In the genomic region with DNA sequence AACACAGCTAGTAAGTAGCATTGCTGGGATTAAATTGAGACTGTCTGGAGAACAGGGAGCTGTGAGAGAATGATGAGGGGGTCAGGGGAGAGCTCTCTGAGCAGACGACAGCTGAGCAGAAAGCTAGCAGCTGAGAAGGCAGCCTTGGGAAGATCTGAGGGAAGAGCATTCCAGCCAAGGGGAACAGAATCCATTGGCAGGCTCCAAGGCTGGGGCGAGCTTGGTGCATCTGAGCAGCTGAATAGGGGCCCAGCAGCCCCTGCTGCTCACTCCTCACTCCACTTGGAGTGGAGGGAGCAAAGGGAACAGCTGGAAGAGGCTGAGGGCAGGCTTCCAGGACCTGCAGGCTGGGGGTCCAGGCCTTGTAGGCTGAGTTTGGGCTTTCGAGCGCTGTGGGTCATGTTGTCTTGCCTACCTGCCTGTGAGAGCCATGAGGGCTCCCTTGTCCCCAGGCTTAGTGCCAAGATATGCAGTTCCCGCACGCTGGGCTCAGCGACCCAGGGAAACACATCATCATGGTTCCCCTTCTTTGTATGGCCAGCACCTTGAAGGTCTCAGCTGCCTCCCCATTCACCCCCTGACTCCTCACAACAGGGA, we compare ENCODE assay signal across 18 cellular contexts. TPM values are rescaled to one million over a fixed set of nuclear protein-coding genes. Genes with fewer than 3 reads are reported as not detected.
DNase-seq lines count a peak whose midpoint lies in the region; ATAC-seq and TF ChIP-seq lines count a peak whose summit lies in the region.
"Had no signal": no experiment of that assay in that cellular context is flagged by ENCODE, and none has a peak within 500 bp of the region (broad histone marks: within the 10 kb centered on the region; RNA-seq: fewer than 3 reads in every experiment).

No MANE protein-coding gene starts in this region.

- no peak overlapping the region for H3K4me3 ChIP-seq in esophagus muscularis mucosa
- H3K4me3 ChIP-seq in mesenchymal stem cell (ENCODE audit: insufficient read depth in 1 of 2, low read depth in 1 of 2, low read length in 2 of 2), result no peak overlapping the region
- no peak overlapping the region for H3K4me3 ChIP-seq in stomach smooth muscle (ENCODE audit: low read length in 2 of 2)
- H3K4me3 ChIP-seq: body of pancreas, pancreas, skin epidermis, suprapubic skin had no signal

- H3K27ac ChIP-seq in esophagus muscularis mucosa (replicated peaks in 1 of 4) (peak overlapping the region; percentile 67 to 84 (median 72)), mesenchymal stem cell (ENCODE audit: low read length, poor library complexity, severe bottlenecking) (no peak overlapping the region), stomach smooth muscle (ENCODE audit: low read length) (peak overlapping the region; percentile 1)
- H3K27ac ChIP-seq: body of pancreas, pancreas, skin epidermis, suprapubic skin had no signal

- no peak for TF ChIP-seq CTCF in esophagus muscularis mucosa (IDR thresholded peaks at IDR 0.05)

- H3K23ac ChIP-seq in mesenchymal stem cell (ENCODE audit: low read length in 2 of 2), result no peak overlapping the region

- H2BK120ac ChIP-seq in mesenchymal stem cell (ENCODE audit: low read depth, low read length), result no peak overlapping the region

- no peak overlapping the region for H3K4ac ChIP-seq in mesenchymal stem cell (ENCODE audit: low read depth in 1 of 2, low read length in 2 of 2)

- H3K36me3 ChIP-seq in esophagus muscularis mucosa (no peaks in the 10 kb centered on the region), mesenchymal stem cell (ENCODE audit: control insufficient read depth in 1 of 2, insufficient read depth in 2 of 2, low read depth in 1 of 2, low read length in 2 of 2) (no peaks in the 10 kb centered on the region), stomach smooth muscle (ENCODE audit: control insufficient read depth in 2 of 2, insufficient read depth in 2 of 2, low read length in 2 of 2) (no peaks in the 10 kb centered on the region)
- H3K36me3 ChIP-seq: BE2C, pancreas, suprapubic skin had no signal

- H4K8ac ChIP-seq in mesenchymal stem cell (ENCODE audit: low read length), result no peak overlapping the region

- 51% methylated on average over 6 of the region's 7 CpGs for WGBS in esophagus muscularis mucosa
- 86% methylated on average over 7 of the region's 7 CpGs for WGBS in mesenchymal stem cell

- TF ChIP-seq EP300 in esophagus muscularis mucosa (IDR thresholded peaks at IDR 0.05), result no peak

- no peak overlapping the region for H2AK5ac ChIP-seq in mesenchymal stem cell (ENCODE audit: low read length, severe bottlenecking)

- no peak overlapping the region for H3K14ac ChIP-seq in mesenchymal stem cell (ENCODE audit: low read length in 2 of 2)

- intact Hi-C loops in esophagus muscularis mucosa (cut with DNase I), result no loop called here

- H3K4me2 ChIP-seq in mesenchymal stem cell (ENCODE audit: low read length, poor library complexity, severe bottlenecking), result no peak overlapping the region

- ATAC-seq in HG03432 (IDR thresholded peaks at IDR 0.05; ENCODE audit: unreplicated experiment), result no peak
- ATAC-seq: body of pancreas, T-cell had no signal

- H4K91ac ChIP-seq in mesenchymal stem cell (ENCODE audit: low read length), result no peak overlapping the region

- H3K27me3 ChIP-seq in esophagus muscularis mucosa, result no peaks in the 10 kb centered on the region
- peaks cover 0 to 15% of the 10 kb centered on the region in 2 experiments for H3K27me3 ChIP-seq in mesenchymal stem cell (ENCODE audit: control insufficient read depth in 1 of 2, insufficient read depth in 1 of 2, low read length in 2 of 2)
- H3K27me3 ChIP-seq in stomach smooth muscle (ENCODE audit: control insufficient read depth in 1 of 2, insufficient read depth in 2 of 2, low read length in 2 of 2), result no peaks in the 10 kb centered on the region
- H3K27me3 ChIP-seq: BE2C, body of pancreas, pancreas, suprapubic skin had no signal

- H2BK12ac ChIP-seq in mesenchymal stem cell (ENCODE audit: low read length in 2 of 2), result no peak overlapping the region

- H3K9me3 ChIP-seq in esophagus muscularis mucosa, result peaks cover 0 to 3% (median 0%) of the 10 kb centered on the region in 4 donors
- H3K9me3 ChIP-seq in mesenchymal stem cell (ENCODE audit: control insufficient read depth, low read length), result no peaks in the 10 kb centered on the region
- no peaks in the 10 kb centered on the region for H3K9me3 ChIP-seq in stomach smooth muscle (ENCODE audit: control insufficient read depth in 2 of 2, low read length in 2 of 2)
- H3K9me3 ChIP-seq: BE2C, body of pancreas, pancreas, suprapubic skin had no signal

- peak; percentile 69 for DNase-seq in NCI-H1694 (lab: John Stamatoyannopoulos, UW)
- no peak for DNase-seq in esophagus muscularis mucosa (ENCODE audit: extremely low spot score)
- peak; percentile 9 for DNase-seq in mesenchymal stem cell
- DNase-seq in glomerular visceral epithelial cell (ENCODE audit: extremely low spot score), result no peak
- DNase-seq in dedifferentiated amniotic fluid mesenchymal stem cell (ENCODE audit: extremely low spot score), result no peak
- DNase-seq: activated naive CD8-positive, alpha-beta T cell treated with anti-CD3 and anti-CD28 coated beads for 36 hours; BE2C; body of pancreas; Calu3; foreskin fibroblast; NCI-H146; stimulated activated CD4-positive, alpha-beta T cell treated with anti-CD3 and anti-CD28 coated beads, Interleukin-4, amount 100 ng/mL, for 1 hour; T-cell had no signal

- H3K9ac ChIP-seq in mesenchymal stem cell (ENCODE audit: low read length) (no peak overlapping the region), stomach smooth muscle (ENCODE audit: low read length in 2 of 2) (no peak overlapping the region)

- peak overlapping the region; percentile 3 to 30 for H3K18ac ChIP-seq in mesenchymal stem cell (ENCODE audit: low read depth in 1 of 2, low read length in 2 of 2)

- no peak overlapping the region for H2BK15ac ChIP-seq in mesenchymal stem cell (ENCODE audit: low read depth, poor library complexity, severe bottlenecking)

- H2BK5ac ChIP-seq in mesenchymal stem cell (ENCODE audit: low read depth, low read length, poor library complexity, severe bottlenecking), result no peak overlapping the region

- no peak for TF ChIP-seq POLR2A in esophagus muscularis mucosa (IDR thresholded peaks at IDR 0.05; ENCODE audit: low read depth)

- H3K79me1 ChIP-seq in mesenchymal stem cell (replicated peaks; ENCODE audit: low read length, poor library complexity, severe bottlenecking), result no peaks in the 10 kb centered on the region

- H3K4me1 ChIP-seq in esophagus muscularis mucosa (peaks cover 24 to 38% (median 33%) of the 10 kb centered on the region in 4 donors), mesenchymal stem cell (ENCODE audit: control insufficient read depth, insufficient read depth, low read depth, low read length) (no peaks in the 10 kb centered on the region), stomach smooth muscle (ENCODE audit: control insufficient read depth, insufficient read depth, low read length) (peaks cover 24% of the 10 kb centered on the region)
- H3K4me1 ChIP-seq: body of pancreas, pancreas, suprapubic skin had no signal

- H2AFZ ChIP-seq in mesenchymal stem cell (ENCODE audit: low read depth, low read length), result no peak overlapping the region

RNA-seq across cellular contexts. Expression of a gene that starts 10.5 kb away (rescaled TPM):
- total RNA-seq in esophagus muscularis mucosa, result 10 to 100 TPM in 2 of 4 donors, 1 to 10 TPM in 2; 6.9 to 19.1 (median 13.4) TPM
- polyA plus RNA-seq in mesenchymal stem cell (2013, experiment 1 of 2), result 0.83 TPM
- 0.88 TPM for polyA plus RNA-seq in mesenchymal stem cell (2013, experiment 2 of 2)

Comparison
In these comparisons a context has a peak if more than half of its experiments do, and no peak if none do; other contexts are left out.
1. DNase-seq: peak in NCI-H1694 (single experiment) and mesenchymal stem cell (single experiment); none in esophagus muscularis mucosa (single experiment), glomerular visceral epithelial cell (single experiment) and dedifferentiated amniotic fluid mesenchymal stem cell (single experiment).